ENCODE assay signal across 18 cellular contexts in the genomic region with DNA sequence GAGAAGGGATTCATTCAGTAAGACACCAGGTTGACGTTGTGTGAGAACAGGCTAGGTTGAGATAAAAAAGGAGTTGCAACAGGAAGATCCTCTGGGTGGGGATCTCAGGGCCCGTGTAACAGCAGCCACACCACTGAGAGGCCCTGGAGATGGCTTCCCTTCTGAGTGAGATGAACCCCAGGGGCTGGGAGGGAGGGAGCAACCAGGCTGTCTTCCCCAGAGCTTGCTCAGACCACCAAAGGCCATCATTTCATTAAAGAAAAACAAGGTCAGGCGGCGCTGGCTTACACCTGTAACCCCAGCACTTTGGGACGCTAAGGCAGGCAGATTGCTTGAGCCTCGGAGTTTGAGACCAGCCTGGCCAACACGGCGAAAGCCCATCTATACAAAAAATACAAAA.
DNase-seq lines count a peak whose midpoint lies in the region; ATAC-seq and TF ChIP-seq lines count a peak whose summit lies in the region.
"Had no signal": no experiment of that assay in that cellular context is flagged by ENCODE, and none has a peak within 500 bp of the region (broad histone marks: within the 10 kb centered on the region; RNA-seq: fewer than 3 reads in every experiment).

No MANE protein-coding gene starts in this region.

- in situ Hi-C loops in transverse colon (cut with MboI; ENCODE audit: low pct_ligation_motif_present in 1 of 4, low pct_unique_long_range_greater_than_20kb in 1 of 4, low sequenced_read_pairs in 3 of 4) = no loop called here

- peaks cover 25% of the 10 kb centered on the region for H3K4me1 ChIP-seq in left ventricle myocardium inferior
- peaks cover 0 to 38% (median 27%) of the 10 kb centered on the region in 4 donors for H3K4me1 ChIP-seq in sigmoid colon
- H3K4me1 ChIP-seq in transverse colon = peaks cover 0 to 12% (median 6%) of the 10 kb centered on the region in 4 donors

- ATAC-seq in GM21447 (IDR thresholded peaks at IDR 0.05; ENCODE audit: unreplicated experiment) = no peak
- ATAC-seq: HCT116, K562, PC-3 had no signal

- TF ChIP-seq EP300 in sigmoid colon (IDR thresholded peaks at IDR 0.05) = no peak
- no peak for TF ChIP-seq EP300 in transverse colon (IDR thresholded peaks at IDR 0.05; ENCODE audit: low read depth)

- WGBS in sigmoid colon, 2 donors = 80% methylated on average over 8 of the region's 8 CpGs
- WGBS in transverse colon (ENCODE audit: low coverage in 1 of 2), 2 donors = 55 to 71% methylated on average over 2 to 8 of the region's 8 CpGs

- intact Hi-C loops in left ventricle myocardium inferior (cut with micrococcal nuclease) (no loop called here), sigmoid colon (cut with DNase I) (loop anchor here (10.0 kb wide), 1 partner anchor 189 kb away; a partner anchor contains a TSS), transverse colon (cut with DNase I; ENCODE audit: low total_unique reads) (no loop called here)

- H3K36me3 ChIP-seq in left ventricle myocardium inferior = no peaks in the 10 kb centered on the region
- H3K36me3 ChIP-seq in sigmoid colon = peaks cover 0 to 16% (median 6%) of the 10 kb centered on the region in 4 donors
- H3K36me3 ChIP-seq in transverse colon = no peaks in the 10 kb centered on the region

- peak overlapping the region; percentile 81 to 83 for H3K27ac ChIP-seq in coronary artery
- H3K27ac ChIP-seq in left ventricle myocardium inferior (replicated peaks) = peak overlapping the region; percentile 35
- peak overlapping the region; percentile 48 to 90 (median 72) for H3K27ac ChIP-seq in sigmoid colon
- H3K27ac ChIP-seq in transverse colon = peak overlapping the region in 3 of 4 donors; percentile 7 to 46 (median 30)
- H3K27ac ChIP-seq: RWPE1 had no signal

- H3K9me3 ChIP-seq in left ventricle myocardium inferior (replicated peaks) = no peaks in the 10 kb centered on the region
- H3K9me3 ChIP-seq in sigmoid colon = no peaks in the 10 kb centered on the region
- H3K9me3 ChIP-seq in transverse colon = no peaks in the 10 kb centered on the region

- TF ChIP-seq POLR2A in sigmoid colon (IDR thresholded peaks at IDR 0.05) (no peak), transverse colon (IDR thresholded peaks at IDR 0.05) (no peak)

- TF ChIP-seq CTCF in coronary artery (IDR thresholded peaks at IDR 0.05) = no peak
- no peak for TF ChIP-seq CTCF in left ventricle myocardium inferior (IDR thresholded peaks at IDR 0.05; ENCODE audit: borderline replicate concordance)
- TF ChIP-seq CTCF in sigmoid colon (IDR thresholded peaks at IDR 0.05) = no peak
- TF ChIP-seq CTCF in transverse colon (IDR thresholded peaks at IDR 0.05) = no peak
- no peak for TF ChIP-seq CTCF in foreskin fibroblast (IDR thresholded peaks at IDR 0.05; ENCODE audit: low read depth, low read length)

- DNase-seq in coronary artery (ENCODE audit: low spot score) (peak; percentile 69), left ventricle myocardium inferior (no peak), sigmoid colon (no peak), transverse colon (no peak), foreskin fibroblast (no peak), COLO668 (lab: John Stamatoyannopoulos, UW; ENCODE audit: unreplicated experiment) (no peak)
- DNase-seq: Calu3; CD4-positive, CD25-positive, alpha-beta regulatory T cell; MV-4-11; NCI-H1436; NCI-H2081; NCI-H510A; NCI-H774; PC-3 had no signal

- H3K4me3 ChIP-seq in coronary artery = no peak overlapping the region
- H3K4me3 ChIP-seq in left ventricle myocardium inferior = no peak overlapping the region
- H3K4me3 ChIP-seq in sigmoid colon = no peak overlapping the region
- no peak overlapping the region for H3K4me3 ChIP-seq in transverse colon
- H3K4me3 ChIP-seq in foreskin fibroblast (ENCODE audit: low read depth in 1 of 2, low read length in 2 of 2) = no peak overlapping the region
- H3K4me3 ChIP-seq: K562 had no signal

- H3K27me3 ChIP-seq in left ventricle myocardium inferior (ENCODE audit: low read depth) (no peaks in the 10 kb centered on the region), sigmoid colon (no peaks in the 10 kb centered on the region), transverse colon (no peaks in the 10 kb centered on the region)

Comparison
In these comparisons a context has a peak if more than half of its experiments do, and no peak if none do; other contexts are left out.
1. H3K27ac ChIP-seq: peak in every context shown above with its lines; median percentile 82 in coronary artery; 72 in sigmoid colon; 35 in left ventricle myocardium inferior; 30 in transverse colon.